In genomic region chr1:19472174-19472573, GRCh38 we compare ENCODE assay signal across 14 cellular contexts. TPM values are rescaled to one million over a fixed set of nuclear protein-coding genes. Genes with fewer than 3 reads are reported as not detected.
A peak's percentile ranks its signal among the peaks of the same experiment; 100 is the strongest.
DNase-seq lines count a peak whose midpoint lies in the region; ATAC-seq and TF ChIP-seq lines count a peak whose summit lies in the region.
"Had no signal": no experiment of that assay in that cellular context is flagged by ENCODE, and none has a peak within 500 bp of the region (broad histone marks: within the 10 kb centered on the region; RNA-seq: fewer than 3 reads in every experiment).

No MANE protein-coding gene starts in this region.

- H3K36me3 ChIP-seq in esophagus squamous epithelium (peaks cover 0 to 53% (median 0%) of the 10 kb centered on the region in 3 donors), prostate gland (no peaks in the 10 kb centered on the region)

- H3K27me3 ChIP-seq in esophagus squamous epithelium (no peaks in the 10 kb centered on the region), prostate gland (replicated peaks; ENCODE audit: insufficient read depth) (no peaks in the 10 kb centered on the region)
- H3K27me3 ChIP-seq: upper lobe of right lung had no signal

- H3K27ac Mint-ChIP-seq in activated CD8-positive, alpha-beta memory T cell treated with anti-CD3 and anti-CD28 coated beads, Interleukin-2, amount 10 ng/mL, durations not matched to agents 7 days and 5 days: peak overlapping the region; percentile 67
- H3K27ac Mint-ChIP-seq in stimulated activated memory B cell treated with anti-CD40 and anti-IgM and Interleukin-4, amounts not matched to agents 10 μg/mL and 1 μg/mL and 100 μg/mL, for 72 hours: peak overlapping the region; percentile 56

- H3K27ac ChIP-seq in esophagus squamous epithelium (peak overlapping the region in 3 of 4 donors; percentile 36 to 65 (median 48)), prostate gland (peak overlapping the region in 1 of 2 donors; percentile 39)
- H3K27ac ChIP-seq: upper lobe of right lung had no signal

- H3K9me3 ChIP-seq in esophagus squamous epithelium: no peaks in the 10 kb centered on the region
- no peaks in the 10 kb centered on the region for H3K9me3 ChIP-seq in prostate gland
- H3K9me3 ChIP-seq: upper lobe of right lung had no signal

- no peaks in the 10 kb centered on the region for H3K27me3 Mint-ChIP-seq in activated CD8-positive, alpha-beta memory T cell treated with anti-CD3 and anti-CD28 coated beads, Interleukin-2, amount 10 ng/mL, durations not matched to agents 7 days and 5 days
- H3K27me3 Mint-ChIP-seq in stimulated activated memory B cell treated with anti-CD40 and anti-IgM and Interleukin-4, amounts not matched to agents 10 μg/mL and 1 μg/mL and 100 μg/mL, for 72 hours: no peaks in the 10 kb centered on the region

- ATAC-seq in activated CD8-positive, alpha-beta memory T cell treated with anti-CD3 and anti-CD28 coated beads, Interleukin-2, amount 10 ng/mL, durations not matched to agents 7 days and 5 days: no peak
- ATAC-seq in stimulated activated memory B cell treated with anti-CD40 and anti-IgM and Interleukin-4, amounts not matched to agents 10 μg/mL and 1 μg/mL and 100 μg/mL, for 72 hours: no peak
- no peak for ATAC-seq in HG02884 (IDR thresholded peaks at IDR 0.05; ENCODE audit: unreplicated experiment)
- ATAC-seq in GM19452 (IDR thresholded peaks at IDR 0.05; ENCODE audit: unreplicated experiment): no peak
- ATAC-seq: left ventricle myocardium superior, upper lobe of right lung had no signal

- no peak for TF ChIP-seq CTCF in esophagus squamous epithelium (IDR thresholded peaks at IDR 0.05)
- TF ChIP-seq CTCF in prostate gland (IDR thresholded peaks at IDR 0.05): no peak

- peaks cover 89% of the 10 kb centered on the region for H3K4me1 Mint-ChIP-seq in activated CD8-positive, alpha-beta memory T cell treated with anti-CD3 and anti-CD28 coated beads, Interleukin-2, amount 10 ng/mL, durations not matched to agents 7 days and 5 days
- H3K4me1 Mint-ChIP-seq in stimulated activated memory B cell treated with anti-CD40 and anti-IgM and Interleukin-4, amounts not matched to agents 10 μg/mL and 1 μg/mL and 100 μg/mL, for 72 hours: peaks cover 87% of the 10 kb centered on the region

- CTCF ChIA-PET in activated CD8-positive, alpha-beta memory T cell treated with anti-CD3 and anti-CD28 coated beads, Interleukin-2, amount 10 ng/mL, durations not matched to agents 7 days and 5 days (lab: Charles Lee): interaction anchor here (0.9 to 4.3 kb wide), 2 partner anchors 10 to 110 kb away, joined by 3 to 20 read pairs; no protein-coding TSS in a partner anchor

- H3K4me3 ChIP-seq in esophagus squamous epithelium: no peak overlapping the region
- H3K4me3 ChIP-seq in prostate gland: no peak overlapping the region
- H3K4me3 ChIP-seq: upper lobe of right lung had no signal

- 48 to 49% methylated on average over 5 of the region's 5 CpGs for WGBS in esophagus squamous epithelium, 2 donors
- 45% methylated on average over 5 of the region's 5 CpGs for WGBS in prostate gland

- H3K9me3 Mint-ChIP-seq in activated CD8-positive, alpha-beta memory T cell treated with anti-CD3 and anti-CD28 coated beads, Interleukin-2, amount 10 ng/mL, durations not matched to agents 7 days and 5 days (ENCODE audit: low read depth): no peaks in the 10 kb centered on the region
- H3K9me3 Mint-ChIP-seq in stimulated activated memory B cell treated with anti-CD40 and anti-IgM and Interleukin-4, amounts not matched to agents 10 μg/mL and 1 μg/mL and 100 μg/mL, for 72 hours: no peaks in the 10 kb centered on the region

- intact Hi-C loops in esophagus squamous epithelium (cut with DNase I): no loop called here
- intact Hi-C loops in prostate gland (cut with DNase I): no loop called here

- H3K36me3 Mint-ChIP-seq in activated CD8-positive, alpha-beta memory T cell treated with anti-CD3 and anti-CD28 coated beads, Interleukin-2, amount 10 ng/mL, durations not matched to agents 7 days and 5 days: peaks cover 27% of the 10 kb centered on the region
- peaks cover 6% of the 10 kb centered on the region for H3K36me3 Mint-ChIP-seq in stimulated activated memory B cell treated with anti-CD40 and anti-IgM and Interleukin-4, amounts not matched to agents 10 μg/mL and 1 μg/mL and 100 μg/mL, for 72 hours

- TF ChIP-seq POLR2A in esophagus squamous epithelium (IDR thresholded peaks at IDR 0.05) (no peak), prostate gland (IDR thresholded peaks at IDR 0.05) (no peak)

- no peak overlapping the region for H3K4me3 Mint-ChIP-seq in activated CD8-positive, alpha-beta memory T cell treated with anti-CD3 and anti-CD28 coated beads, Interleukin-2, amount 10 ng/mL, durations not matched to agents 7 days and 5 days
- no peak overlapping the region for H3K4me3 Mint-ChIP-seq in stimulated activated memory B cell treated with anti-CD40 and anti-IgM and Interleukin-4, amounts not matched to agents 10 μg/mL and 1 μg/mL and 100 μg/mL, for 72 hours

- H3K4me1 ChIP-seq in esophagus squamous epithelium: peaks cover 44 to 100% (median 78%) of the 10 kb centered on the region in 3 donors
- peaks cover 20% of the 10 kb centered on the region for H3K4me1 ChIP-seq in prostate gland (replicated peaks)

- no peak for DNase-seq in activated CD8-positive, alpha-beta memory T cell treated with anti-CD3 and anti-CD28 coated beads, Interleukin-2, amount 10 ng/mL, durations not matched to agents 7 days and 5 days
- DNase-seq in activated CD8-positive, alpha-beta memory T cell treated with anti-CD3 and anti-CD28 coated beads, Interleukin-2, amount 50 U/mL, for 48 hours: no peak
- DNase-seq in SKM-1 treated with dmso at 0.1 percent for 144 hours (lab: John Stamatoyannopoulos, UW; ENCODE audit: unreplicated experiment) (peak; percentile 43), esophagus squamous epithelium (lab: John Stamatoyannopoulos, UW) (no peak), prostate gland (ENCODE audit: low spot score) (no peak)
- DNase-seq: activated CD4-positive, CD25-positive, alpha-beta regulatory T cell treated with anti-CD3 and anti-CD28 coated beads, Interleukin-2, amount 50 U/mL, for 72 hours; erythroblast; hippocampal formation; left ventricle myocardium superior; NK-92 treated with Interleukin-12 subunit alpha and Interleukin-12 subunit beta, amount 100 ng/mL, for 24 hours; upper lobe of right lung had no signal

RNA-seq across cellular contexts. Expression of gene CAPZB, which starts 13.2 kb away (rescaled TPM):
- 100 to 1,000 TPM; 411 to 427 TPM for total RNA-seq in activated CD8-positive, alpha-beta memory T cell treated with anti-CD3 and anti-CD28 coated beads, Interleukin-2, amount 10 ng/mL, durations not matched to agents 7 days and 5 days
- total RNA-seq in esophagus squamous epithelium (100 to 1,000 TPM in 3 of 4 donors, 10 to 100 TPM in 1; 89.4 to 146 (median 126) TPM), prostate gland (100 to 1,000 TPM; 139 to 150 TPM)
